2 cellular contexts compared by ENCODE assay signal in the genomic region with DNA sequence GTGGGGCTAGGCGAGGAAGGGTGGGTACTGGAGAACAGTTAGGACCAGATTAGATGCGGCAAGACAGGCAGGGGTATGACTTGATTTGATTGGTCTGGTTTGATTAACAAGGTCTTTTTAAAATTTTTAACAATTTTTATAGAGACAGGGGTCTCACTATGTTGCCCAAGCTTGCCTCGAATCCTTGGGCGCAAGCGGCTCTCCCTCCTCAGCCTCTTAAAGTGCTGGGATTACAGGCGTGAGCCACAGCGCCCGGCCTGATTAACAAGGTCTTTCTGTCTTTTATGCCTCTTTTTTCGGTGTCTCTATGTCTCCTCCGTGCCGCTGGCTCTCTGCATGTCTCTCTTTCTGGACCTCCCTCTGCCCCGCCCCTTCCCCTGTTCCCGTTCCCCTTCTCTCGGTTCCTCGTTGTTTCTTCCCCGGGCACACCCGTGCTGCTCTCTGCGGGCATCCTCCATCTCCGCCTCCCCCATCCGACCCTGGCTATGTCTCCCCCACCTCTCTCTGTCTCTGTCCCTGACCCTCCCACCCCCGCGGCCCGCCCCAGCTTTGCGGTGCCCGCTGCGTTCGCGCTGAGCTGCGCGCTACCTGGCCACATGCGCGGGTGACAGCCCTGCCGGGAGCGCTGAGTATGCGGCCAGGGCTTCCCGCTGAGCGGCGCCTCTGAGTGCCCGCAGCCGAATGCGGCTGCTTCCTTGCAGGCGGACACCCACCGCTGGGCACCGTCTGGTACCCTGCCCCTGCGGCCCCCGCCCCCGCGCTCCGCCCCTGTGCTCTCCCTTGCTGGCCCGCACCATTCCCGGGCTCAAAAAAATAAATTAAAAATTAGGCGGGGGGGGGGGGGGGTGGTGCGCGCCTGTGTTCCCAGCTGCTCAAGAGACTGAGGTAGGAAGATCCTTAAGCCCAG.
TF ChIP-seq lines count a peak whose summit lies in the region.

No MANE protein-coding gene starts in this region.

TF ChIP-seq in A549, 52 proteins besides CTCF, POLR2A, EP300 and RAD21:
- no peak for TF ChIP-seq BHLHE40 (IDR thresholded peaks at IDR 0.05; ENCODE audit: low read depth, low read length)
- TF ChIP-seq, protein P1, sequence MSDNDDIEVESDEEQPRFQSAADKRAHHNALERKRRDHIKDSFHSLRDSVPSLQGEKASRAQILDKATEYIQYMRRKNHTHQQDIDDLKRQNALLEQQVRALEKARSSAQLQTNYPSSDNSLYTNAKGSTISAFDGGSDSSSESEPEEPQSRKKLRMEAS (IDR thresholded peaks at IDR 0.05) = peak; percentile 76; the same call in 1 of the 2 replicates
TF ChIP-seq in A549: peak in this region for 1.

TF ChIP-seq in IMR-90, 13 proteins besides CTCF, POLR2A, EP300 and RAD21:
- TF ChIP-seq BHLHE40 (IDR thresholded peaks at IDR 0.05; ENCODE audit: low read depth, low read length) = no peak
- TF ChIP-seq CEBPB (IDR thresholded peaks at IDR 0.05; ENCODE audit: low read depth, low read length) = no peak
- no peak for TF ChIP-seq SMC3 (IDR thresholded peaks at IDR 0.05; ENCODE audit: low read depth, low read length)
- TF ChIP-seq NFE2L2 (IDR thresholded peaks at IDR 0.05; ENCODE audit: low read depth, low read length) = no peak
- TF ChIP-seq RFX5 (IDR thresholded peaks at IDR 0.05; ENCODE audit: low read depth, low read length) = no peak
- no peak for TF ChIP-seq MAZ (IDR thresholded peaks at IDR 0.05; ENCODE audit: borderline replicate concordance, low read depth, low read length)
- TF ChIP-seq, protein P2, sequence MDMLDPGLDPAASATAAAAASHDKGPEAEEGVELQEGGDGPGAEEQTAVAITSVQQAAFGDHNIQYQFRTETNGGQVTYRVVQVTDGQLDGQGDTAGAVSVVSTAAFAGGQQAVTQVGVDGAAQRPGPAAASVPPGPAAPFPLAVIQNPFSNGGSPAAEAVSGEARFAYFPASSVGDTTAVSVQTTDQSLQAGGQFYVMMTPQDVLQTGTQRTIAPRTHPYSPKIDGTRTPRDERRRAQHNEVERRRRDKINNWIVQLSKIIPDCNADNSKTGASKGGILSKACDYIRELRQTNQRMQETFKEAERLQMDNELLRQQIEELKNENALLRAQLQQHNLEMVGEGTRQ (IDR thresholded peaks at IDR 0.05; ENCODE audit: low read depth, low read length) = no peak
- TF ChIP-seq, protein P3, sequence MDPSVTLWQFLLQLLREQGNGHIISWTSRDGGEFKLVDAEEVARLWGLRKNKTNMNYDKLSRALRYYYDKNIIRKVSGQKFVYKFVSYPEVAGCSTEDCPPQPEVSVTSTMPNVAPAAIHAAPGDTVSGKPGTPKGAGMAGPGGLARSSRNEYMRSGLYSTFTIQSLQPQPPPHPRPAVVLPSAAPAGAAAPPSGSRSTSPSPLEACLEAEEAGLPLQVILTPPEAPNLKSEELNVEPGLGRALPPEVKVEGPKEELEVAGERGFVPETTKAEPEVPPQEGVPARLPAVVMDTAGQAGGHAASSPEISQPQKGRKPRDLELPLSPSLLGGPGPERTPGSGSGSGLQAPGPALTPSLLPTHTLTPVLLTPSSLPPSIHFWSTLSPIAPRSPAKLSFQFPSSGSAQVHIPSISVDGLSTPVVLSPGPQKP (IDR thresholded peaks at IDR 0.05; ENCODE audit: borderline replicate concordance, low read depth, low read length) = no peak
